ENCODE assay signal across 21 cellular contexts in genomic region chrX:69374569-69374968, GRCh38.
A peak's percentile ranks its signal among the peaks of the same experiment; 100 is the strongest.
DNase-seq lines count a peak whose midpoint lies in the region; ATAC-seq, FAIRE-seq and TF ChIP-seq lines count a peak whose summit lies in the region.
"Had no signal": no experiment of that assay in that cellular context is flagged by ENCODE, and none has a peak within 500 bp of the region (broad histone marks: within the 10 kb centered on the region; RNA-seq: fewer than 3 reads in every experiment).

No MANE protein-coding gene starts in this region.

- intact Hi-C loops in heart right ventricle (cut with DNase I) (no loop called here), MCF 10A (cut with micrococcal nuclease) (no loop called here)

- no peaks in the 10 kb centered on the region for H3K79me1 ChIP-seq in H9 (ENCODE audit: insufficient read depth, low read depth, low read length, poor library complexity, severe bottlenecking)

- no peak overlapping the region for H3K4me2 ChIP-seq in astrocyte (ENCODE audit: low read length)
- no peak overlapping the region for H3K4me2 ChIP-seq in H9 (ENCODE audit: insufficient read depth, insufficient read length, low read length)
- H3K4me2 ChIP-seq: A549; BLaER1 treated with 17β-estradiol and CSF1 and Interleukin-3, amounts not matched to agents 10 nM and 100 nM; PC-9 had no signal

- 30 to 44% methylated on average over 1 of the region's 1 CpG for WGBS in heart right ventricle, 2 donors
- WGBS in H9 (ENCODE audit: extremely low coverage, insufficient read length, low lambda C conversion rate) = no CpG with 5 or more reads among the region's 1 CpG

- H3T11ph ChIP-seq in H9 (ENCODE audit: low read length) = no peak overlapping the region

- H4K20me1 ChIP-seq in astrocyte (ENCODE audit: insufficient read depth, low read length) (no peaks in the 10 kb centered on the region), H9 (ENCODE audit: control insufficient read depth, insufficient read depth, insufficient read length) (no peaks in the 10 kb centered on the region)
- H4K20me1 ChIP-seq: BLaER1 treated with 17β-estradiol and CSF1 and Interleukin-3, amounts not matched to agents 10 nM and 100 nM had no signal

- H3K23ac ChIP-seq in H9 (ENCODE audit: insufficient read length, low read depth, low read length) = no peak overlapping the region

- H4K8ac ChIP-seq in H9 (replicated peaks; ENCODE audit: insufficient read length, low read depth, low read length) = no peak overlapping the region

- no peak overlapping the region for H2AFZ ChIP-seq in astrocyte (ENCODE audit: low read depth, low read length)
- H2AFZ ChIP-seq in H9 (ENCODE audit: low read length) = no peak overlapping the region
- H2AFZ ChIP-seq: PC-9 had no signal

- H3K27ac Mint-ChIP-seq in astrocyte (ENCODE audit: unreplicated experiment) (no peak overlapping the region), osteocyte (ENCODE audit: unreplicated experiment) (no peak overlapping the region), MCF 10A (ENCODE audit: low read depth, unreplicated experiment) (no peak overlapping the region), H9 (no peak overlapping the region)
- H3K27ac Mint-ChIP-seq: CD4-positive, alpha-beta T cell had no signal

- H3K9me3 Mint-ChIP-seq in astrocyte (ENCODE audit: unreplicated experiment) (peaks cover 6% of the 10 kb centered on the region), osteocyte (ENCODE audit: unreplicated experiment) (peaks cover 21% of the 10 kb centered on the region), MCF 10A (ENCODE audit: unreplicated experiment) (peaks cover 9% of the 10 kb centered on the region), H9 (peaks cover 74 to 85% of the 10 kb centered on the region in 2 experiments)

- no peak overlapping the region for H2BK12ac ChIP-seq in H9 (ENCODE audit: insufficient read length, low read depth, low read length)

- DNase-seq in NCI-H524 (lab: John Stamatoyannopoulos, UW) (peak; percentile 28 to 64), astrocyte (ENCODE audit: low read depth) (no peak), heart right ventricle (peak in 1 of 2 donors; percentile 28), osteocyte (ENCODE audit: extremely low spot score, unreplicated experiment) (peak; percentile 10), MCF 10A (ENCODE audit: unreplicated experiment) (no peak), H9 (no peak)
- DNase-seq: AML-193; CD4-positive, alpha-beta T cell; NCI-H1092; NCI-H1436; NCI-H187; NCI-H2081 treated with DMSO at 0.1 percent for 48 hours; NCI-H526 treated with DMSO at 0.1 percent for 48 hours; PC-9; SHP77 had no signal

- H3K23me2 ChIP-seq in H9 (ENCODE audit: insufficient read length, low read depth, low read length, poor library complexity, severe bottlenecking) = no peaks in the 10 kb centered on the region

- CTCF ChIA-PET in MCF 10A (lab: Yijun Ruan, JAX) = interaction anchor here (0.8 to 6.8 kb wide), 4 partner anchors 13 to 547 kb away, joined by 3 to 48 read pairs (median 6); no protein-coding TSS in a partner anchor

- no peak overlapping the region for H2AK5ac ChIP-seq in H9 (ENCODE audit: insufficient read length, low read length)

- BruUV-seq in MCF 10A (replicated peaks; lab: Mats Ljungman, UMichigan) = no TSS peak

- no peak overlapping the region for H2BK120ac ChIP-seq in H9 (ENCODE audit: low read depth, low read length, poor library complexity, severe bottlenecking)

- no peak overlapping the region for H3K56ac ChIP-seq in H9 (ENCODE audit: insufficient read length, low read depth, low read length)

- H4K5ac ChIP-seq in H9 (ENCODE audit: insufficient read length, low read depth, low read length) = no peak overlapping the region

- H3K4me3 Mint-ChIP-seq in astrocyte (ENCODE audit: unreplicated experiment) = no peak overlapping the region
- H3K4me3 Mint-ChIP-seq in osteocyte (ENCODE audit: unreplicated experiment) = no peak overlapping the region
- H3K4me3 Mint-ChIP-seq in MCF 10A (ENCODE audit: unreplicated experiment) = no peak overlapping the region
- no peak overlapping the region for H3K4me3 Mint-ChIP-seq in H9
- H3K4me3 Mint-ChIP-seq: CD4-positive, alpha-beta T cell had no signal

- no peaks in the 10 kb centered on the region for H3K9me3 ChIP-seq in astrocyte (ENCODE audit: insufficient read depth, low read depth, low read length)
- H3K9me3 ChIP-seq in heart right ventricle = peaks cover 0 to 23% (median 6%) of the 10 kb centered on the region in 11 donors
- no peaks in the 10 kb centered on the region for H3K9me3 ChIP-seq in H9 (ENCODE audit: control insufficient read depth, low read depth, low read length)
- H3K9me3 ChIP-seq: A549 had no signal

- no peak overlapping the region for H2BK5ac ChIP-seq in H9 (ENCODE audit: insufficient read length, low read length)

- H3K18ac ChIP-seq in H9 (ENCODE audit: insufficient read length, low read depth, low read length) = no peak overlapping the region

- H3K4me1 Mint-ChIP-seq in astrocyte (ENCODE audit: low read depth, unreplicated experiment) (no peaks in the 10 kb centered on the region), osteocyte (ENCODE audit: unreplicated experiment) (no peaks in the 10 kb centered on the region), MCF 10A (ENCODE audit: insufficient read depth, unreplicated experiment) (no peaks in the 10 kb centered on the region), H9 (0 out of 4 replicates have a peak, but pooled peaks cover 0 to 2% of the 10 kb centered on the region in 2 experiments)

- H2BK15ac ChIP-seq in H9 (ENCODE audit: low read depth, low read length) = no peak overlapping the region

- H3K27me3 ChIP-seq in astrocyte (ENCODE audit: insufficient read depth, low read length) (no peaks in the 10 kb centered on the region), heart right ventricle (no peaks in the 10 kb centered on the region), H9 (ENCODE audit: insufficient read depth, low read length) (no peaks in the 10 kb centered on the region)

- no peak overlapping the region for H2BK20ac ChIP-seq in H9 (ENCODE audit: low read depth, low read length, poor library complexity, severe bottlenecking)

- H3K79me2 ChIP-seq in astrocyte (ENCODE audit: insufficient read depth, low read length) = no peaks in the 10 kb centered on the region
- no peaks in the 10 kb centered on the region for H3K79me2 ChIP-seq in H9 (ENCODE audit: insufficient read depth, low read length)

- ATAC-seq in heart right ventricle (peak in 5 of 8 donors; percentile 68 to 83 (median 75)), GM18873 (IDR thresholded peaks at IDR 0.05; ENCODE audit: low FRiP score, unreplicated experiment) (no peak)
- ATAC-seq: A549 had no signal

- H3K36me3 Mint-ChIP-seq in astrocyte (ENCODE audit: low read depth, unreplicated experiment) (no peaks in the 10 kb centered on the region), osteocyte (ENCODE audit: unreplicated experiment) (no peaks in the 10 kb centered on the region), MCF 10A (ENCODE audit: insufficient read depth, unreplicated experiment) (no peaks in the 10 kb centered on the region), H9 (ENCODE audit: insufficient read depth in 1 of 3, low read depth in 3 of 3) (peaks cover 0 to 3% (median 0%) of the 10 kb centered on the region in 3 experiments; a peak in 2 of 7 replicates)

- no peak for TF ChIP-seq CTCF in astrocyte (IDR thresholded peaks at IDR 0.05; ENCODE audit: insufficient read depth, low read depth, low read length)
- TF ChIP-seq CTCF in heart right ventricle (IDR thresholded peaks at IDR 0.05) = no peak
- no peak for TF ChIP-seq CTCF in osteocyte (IDR thresholded peaks at IDR 0.05)
- no peak for TF ChIP-seq CTCF in MCF 10A (IDR thresholded peaks at IDR 0.05; ENCODE audit: unreplicated experiment)
- no peak for TF ChIP-seq CTCF in H9 (conservative IDR thresholded peaks at IDR 0.05)

- FAIRE-seq in astrocyte (lab: Jason Lieb, UNC) = peak; percentile 81
- FAIRE-seq: A549, D721Med, G401.6, GM19239 had no signal

- H3K36me3 ChIP-seq in astrocyte (ENCODE audit: insufficient read depth, low read length) (no peaks in the 10 kb centered on the region), heart right ventricle (no peaks in the 10 kb centered on the region)
- H3K36me3 ChIP-seq: BLaER1 treated with 17β-estradiol and CSF1 and Interleukin-3, amounts not matched to agents 10 nM and 100 nM had no signal

- H3K14ac ChIP-seq in H9 (ENCODE audit: insufficient read depth, low read length) = no peak overlapping the region

- H3K4me3 ChIP-seq in astrocyte (ENCODE audit: insufficient read depth, low read depth, low read length) (no peak overlapping the region), heart right ventricle (no peak overlapping the region)
- H3K4me3 ChIP-seq: A549; BLaER1 treated with 17β-estradiol and CSF1 and Interleukin-3, amounts not matched to agents 10 nM and 100 nM; PC-9 had no signal

- H3K27ac ChIP-seq in astrocyte (ENCODE audit: low read depth, low read length) = no peak overlapping the region
- no peak overlapping the region for H3K27ac ChIP-seq in heart right ventricle
- H3K27ac ChIP-seq in H9 (ENCODE audit: insufficient read length, low read depth, low read length) = no peak overlapping the region
- H3K27ac ChIP-seq: A549; BLaER1 treated with 17β-estradiol and CSF1 and Interleukin-3, amounts not matched to agents 10 nM and 100 nM; PC-9 had no signal

- H4K91ac ChIP-seq in H9 (ENCODE audit: insufficient read length, low read depth, low read length) = no peak overlapping the region

- H3K9ac ChIP-seq in astrocyte (ENCODE audit: low read length) = no peak overlapping the region
- H3K9ac ChIP-seq in H9 (ENCODE audit: extremely low read depth, insufficient read length, low read length) = no peak overlapping the region
- H3K9ac ChIP-seq: BLaER1 treated with 17β-estradiol and CSF1 and Interleukin-3, amounts not matched to agents 10 nM and 100 nM had no signal

- POLR2A ChIA-PET in MCF 10A (lab: Yijun Ruan, JAX) = no interaction called here

- H3K4ac ChIP-seq in H9 (ENCODE audit: low read depth, low read length) = no peak overlapping the region

- H3K27me3 Mint-ChIP-seq in astrocyte (ENCODE audit: low read depth, unreplicated experiment) (peaks cover 8% of the 10 kb centered on the region), osteocyte (ENCODE audit: unreplicated experiment) (no peaks in the 10 kb centered on the region), MCF 10A (ENCODE audit: insufficient read depth, unreplicated experiment) (peaks cover 69% of the 10 kb centered on the region), H9 (ENCODE audit: low read depth) (peaks cover 41% of the 10 kb centered on the region)
- H3K27me3 Mint-ChIP-seq: CD4-positive, alpha-beta T cell had no signal

- H3K4me1 ChIP-seq in astrocyte (ENCODE audit: insufficient read depth, low read length) (no peaks in the 10 kb centered on the region), heart right ventricle (no peaks in the 10 kb centered on the region), H9 (ENCODE audit: insufficient read depth, low read length) (no peaks in the 10 kb centered on the region)
- H3K4me1 ChIP-seq: A549; BLaER1 treated with 17β-estradiol and CSF1 and Interleukin-3, amounts not matched to agents 10 nM and 100 nM had no signal

Comparison
In these comparisons a context has a peak if more than half of its experiments do, and no peak if none do; other contexts are left out.
1. DNase-seq: peak in NCI-H524 (2 of 2) and osteocyte (single experiment); none in astrocyte (single experiment), MCF 10A (single experiment) and H9 (single experiment).